Comparison of ENCODE assay signal across 1 cellular context in genomic region chr19:7197169-7197759, GRCh38.
TF ChIP-seq lines count a peak whose summit lies in the region.

No MANE protein-coding gene starts in this region.

TF ChIP-seq in HEK293, 187 proteins besides CTCF, POLR2A, EP300 and RAD21 (continued from another document and continues in another):
- TF ChIP-seq, protein P1, sequence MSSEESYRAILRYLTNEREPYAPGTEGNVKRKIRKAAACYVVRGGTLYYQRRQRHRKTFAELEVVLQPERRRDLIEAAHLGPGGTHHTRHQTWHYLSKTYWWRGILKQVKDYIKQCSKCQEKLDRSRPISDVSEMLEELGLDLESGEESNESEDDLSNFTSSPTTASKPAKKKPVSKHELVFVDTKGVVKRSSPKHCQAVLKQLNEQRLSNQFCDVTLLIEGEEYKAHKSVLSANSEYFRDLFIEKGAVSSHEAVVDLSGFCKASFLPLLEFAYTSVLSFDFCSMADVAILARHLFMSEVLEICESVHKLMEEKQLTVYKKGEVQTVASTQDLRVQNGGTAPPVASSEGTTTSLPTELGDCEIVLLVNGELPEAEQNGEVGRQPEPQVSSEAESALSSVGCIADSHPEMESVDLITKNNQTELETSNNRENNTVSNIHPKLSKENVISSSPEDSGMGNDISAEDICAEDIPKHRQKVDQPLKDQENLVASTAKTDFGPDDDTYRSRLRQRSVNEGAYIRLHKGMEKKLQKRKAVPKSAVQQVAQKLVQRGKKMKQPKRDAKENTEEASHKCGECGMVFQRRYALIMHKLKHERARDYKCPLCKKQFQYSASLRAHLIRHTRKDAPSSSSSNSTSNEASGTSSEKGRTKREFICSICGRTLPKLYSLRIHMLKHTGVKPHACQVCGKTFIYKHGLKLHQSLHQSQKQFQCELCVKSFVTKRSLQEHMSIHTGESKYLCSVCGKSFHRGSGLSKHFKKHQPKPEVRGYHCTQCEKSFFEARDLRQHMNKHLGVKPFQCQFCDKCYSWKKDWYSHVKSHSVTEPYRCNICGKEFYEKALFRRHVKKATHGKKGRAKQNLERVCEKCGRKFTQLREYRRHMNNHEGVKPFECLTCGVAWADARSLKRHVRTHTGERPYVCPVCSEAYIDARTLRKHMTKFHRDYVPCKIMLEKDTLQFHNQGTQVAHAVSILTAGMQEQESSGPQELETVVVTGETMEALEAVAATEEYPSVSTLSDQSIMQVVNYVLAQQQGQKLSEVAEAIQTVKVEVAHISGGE (tag by site-specific recombination; conservative IDR thresholded peaks at IDR 0.05; ENCODE audit: low read depth): no peak
- no peak for TF ChIP-seq ZNF169 (tag by site-specific recombination; IDR thresholded peaks at IDR 0.05)
- TF ChIP-seq KLF7 (tag by site-specific recombination; IDR thresholded peaks at IDR 0.05; ENCODE audit: borderline replicate concordance): peak; percentile 83
- TF ChIP-seq ZNF664 (tag by site-specific recombination; IDR thresholded peaks at IDR 0.05): 0 out of 2 replicates have a peak, but pooled peaks have one; percentile 7
- TF ChIP-seq, protein P2, sequence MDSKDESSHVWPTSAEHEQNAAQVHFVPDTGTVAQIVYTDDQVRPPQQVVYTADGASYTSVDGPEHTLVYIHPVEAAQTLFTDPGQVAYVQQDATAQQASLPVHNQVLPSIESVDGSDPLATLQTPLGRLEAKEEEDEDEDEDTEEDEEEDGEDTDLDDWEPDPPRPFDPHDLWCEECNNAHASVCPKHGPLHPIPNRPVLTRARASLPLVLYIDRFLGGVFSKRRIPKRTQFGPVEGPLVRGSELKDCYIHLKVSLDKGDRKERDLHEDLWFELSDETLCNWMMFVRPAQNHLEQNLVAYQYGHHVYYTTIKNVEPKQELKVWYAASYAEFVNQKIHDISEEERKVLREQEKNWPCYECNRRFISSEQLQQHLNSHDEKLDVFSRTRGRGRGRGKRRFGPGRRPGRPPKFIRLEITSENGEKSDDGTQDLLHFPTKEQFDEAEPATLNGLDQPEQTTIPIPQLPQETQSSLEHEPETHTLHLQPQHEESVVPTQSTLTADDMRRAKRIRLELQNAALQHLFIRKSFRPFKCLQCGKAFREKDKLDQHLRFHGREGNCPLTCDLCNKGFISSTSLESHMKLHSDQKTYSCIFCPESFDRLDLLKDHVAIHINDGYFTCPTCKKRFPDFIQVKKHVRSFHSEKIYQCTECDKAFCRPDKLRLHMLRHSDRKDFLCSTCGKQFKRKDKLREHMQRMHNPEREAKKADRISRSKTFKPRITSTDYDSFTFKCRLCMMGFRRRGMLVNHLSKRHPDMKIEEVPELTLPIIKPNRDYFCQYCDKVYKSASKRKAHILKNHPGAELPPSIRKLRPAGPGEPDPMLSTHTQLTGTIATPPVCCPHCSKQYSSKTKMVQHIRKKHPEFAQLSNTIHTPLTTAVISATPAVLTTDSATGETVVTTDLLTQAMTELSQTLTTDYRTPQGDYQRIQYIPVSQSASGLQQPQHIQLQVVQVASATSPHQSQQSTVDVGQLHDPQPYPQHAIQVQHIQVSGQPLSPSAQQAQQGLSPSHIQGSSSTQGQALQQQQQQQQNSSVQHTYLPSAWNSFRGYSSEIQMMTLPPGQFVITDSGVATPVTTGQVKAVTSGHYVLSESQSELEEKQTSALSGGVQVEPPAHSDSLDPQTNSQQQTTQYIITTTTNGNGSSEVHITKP (tag by site-specific recombination; IDR thresholded peaks at IDR 0.05): peak; percentile 85
- TF ChIP-seq ZFHX2 (tag by site-specific recombination; conservative IDR thresholded peaks at IDR 0.05): peak; percentile 83
- peak; percentile 87 for TF ChIP-seq SP7 (tag by site-specific recombination; IDR thresholded peaks at IDR 0.05)
- TF ChIP-seq ZNF292 (tag by site-specific recombination; IDR thresholded peaks at IDR 0.05; ENCODE audit: borderline replicate concordance, low read depth): no peak
- TF ChIP-seq ZIC2 (tag by site-specific recombination; IDR thresholded peaks at IDR 0.05): 0 out of 2 replicates have a peak, but pooled peaks have one; percentile 8
- TF ChIP-seq ZNF202 (tag by site-specific recombination; IDR thresholded peaks at IDR 0.05; ENCODE audit: borderline replicate concordance): no peak
- TF ChIP-seq ZNF76 (tag by site-specific recombination; IDR thresholded peaks at IDR 0.05; ENCODE audit: borderline replicate concordance, low read depth): peak; percentile 85
- TF ChIP-seq, protein P3, sequence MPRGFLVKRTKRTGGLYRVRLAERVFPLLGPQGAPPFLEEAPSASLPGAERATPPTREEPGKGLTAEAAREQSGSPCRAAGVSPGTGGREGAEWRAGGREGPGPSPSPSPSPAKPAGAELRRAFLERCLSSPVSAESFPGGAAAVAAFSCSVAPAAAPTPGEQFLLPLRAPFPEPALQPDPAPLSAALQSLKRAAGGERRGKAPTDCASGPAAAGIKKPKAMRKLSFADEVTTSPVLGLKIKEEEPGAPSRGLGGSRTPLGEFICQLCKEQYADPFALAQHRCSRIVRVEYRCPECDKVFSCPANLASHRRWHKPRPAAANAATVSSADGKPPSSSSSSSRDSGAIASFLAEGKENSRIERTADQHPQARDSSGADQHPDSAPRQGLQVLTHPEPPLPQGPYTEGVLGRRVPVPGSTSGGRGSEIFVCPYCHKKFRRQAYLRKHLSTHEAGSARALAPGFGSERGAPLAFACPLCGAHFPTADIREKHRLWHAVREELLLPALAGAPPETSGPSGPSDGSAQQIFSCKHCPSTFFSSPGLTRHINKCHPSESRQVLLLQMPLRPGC (tag by site-specific recombination; IDR thresholded peaks at IDR 0.05): peak; percentile 60
- peak; percentile 57; the same call in 1 of the 2 replicates for TF ChIP-seq ZNF629 (tag by site-specific recombination; IDR thresholded peaks at IDR 0.05)
- peak; percentile 67 for TF ChIP-seq ZNF785 (tag by site-specific recombination; IDR thresholded peaks at IDR 0.05)
- TF ChIP-seq ZNF600 (tag by site-specific recombination; IDR thresholded peaks at IDR 0.05): peak; percentile 35; the same call in 1 of the 2 replicates
- TF ChIP-seq KLF8 (tag by site-specific recombination; IDR thresholded peaks at IDR 0.05): peak; percentile 81
- TF ChIP-seq ZNF670 (tag by site-specific recombination; IDR thresholded peaks at IDR 0.05; ENCODE audit: low read depth): no peak
- peak; percentile 77 for TF ChIP-seq ZNF394 (tag by site-specific recombination; IDR thresholded peaks at IDR 0.05; ENCODE audit: borderline replicate concordance)
- TF ChIP-seq, protein P4, sequence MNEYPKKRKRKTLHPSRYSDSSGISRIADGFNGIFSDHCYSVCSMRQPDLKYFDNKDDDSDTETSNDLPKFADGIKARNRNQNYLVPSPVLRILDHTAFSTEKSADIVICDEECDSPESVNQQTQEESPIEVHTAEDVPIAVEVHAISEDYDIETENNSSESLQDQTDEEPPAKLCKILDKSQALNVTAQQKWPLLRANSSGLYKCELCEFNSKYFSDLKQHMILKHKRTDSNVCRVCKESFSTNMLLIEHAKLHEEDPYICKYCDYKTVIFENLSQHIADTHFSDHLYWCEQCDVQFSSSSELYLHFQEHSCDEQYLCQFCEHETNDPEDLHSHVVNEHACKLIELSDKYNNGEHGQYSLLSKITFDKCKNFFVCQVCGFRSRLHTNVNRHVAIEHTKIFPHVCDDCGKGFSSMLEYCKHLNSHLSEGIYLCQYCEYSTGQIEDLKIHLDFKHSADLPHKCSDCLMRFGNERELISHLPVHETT (tag by site-specific recombination; IDR thresholded peaks at IDR 0.05): peak; percentile 74; the same call in 1 of the 2 replicates
- TF ChIP-seq ZNF529 (tag by site-specific recombination; IDR thresholded peaks at IDR 0.05; ENCODE audit: insufficient replicate concordance): no peak
- peak; percentile 54; the same call in 1 of the 2 replicates for TF ChIP-seq ZNF324 (tag by site-specific recombination; IDR thresholded peaks at IDR 0.05)
- peak; percentile 86 for TF ChIP-seq KLF10 (tag by site-specific recombination; IDR thresholded peaks at IDR 0.05)
- TF ChIP-seq KLF1 (tag by site-specific recombination; IDR thresholded peaks at IDR 0.05): peak; percentile 55; the same call in 1 of the 2 replicates
- peak; percentile 67 for TF ChIP-seq ZEB2 (tag by site-specific recombination; IDR thresholded peaks at IDR 0.05)
- peak; percentile 84 for TF ChIP-seq SP3 (tag by site-specific recombination; IDR thresholded peaks at IDR 0.05)
- TF ChIP-seq ZNF660 (tag by site-specific recombination; IDR thresholded peaks at IDR 0.05): peak; percentile 96
- TF ChIP-seq ZBTB8A (tag by site-specific recombination; IDR thresholded peaks at IDR 0.05): peak; percentile 96
- TF ChIP-seq IKZF3 (tag by site-specific recombination; IDR thresholded peaks at IDR 0.05): 0 out of 2 replicates have a peak, but pooled peaks have one; percentile 32
- no peak for TF ChIP-seq PBX3 (CRISPR knock-in tag; IDR thresholded peaks at IDR 0.05)
- no peak for TF ChIP-seq MEIS1 (CRISPR knock-in tag; IDR thresholded peaks at IDR 0.05; ENCODE audit: borderline replicate concordance)
- TF ChIP-seq ZNF350 (tag by site-specific recombination; IDR thresholded peaks at IDR 0.05): no peak
- no peak for TF ChIP-seq ZNF707 (tag by site-specific recombination; IDR thresholded peaks at IDR 0.05)
- peak; percentile 34 for TF ChIP-seq GLIS1 (tag by site-specific recombination; IDR thresholded peaks at IDR 0.05)
- TF ChIP-seq ZNF610 (tag by site-specific recombination; IDR thresholded peaks at IDR 0.05; ENCODE audit: borderline replicate concordance): peak; percentile 67
- peak; percentile 83 for TF ChIP-seq ZFP69B (tag by site-specific recombination; IDR thresholded peaks at IDR 0.05)
- TF ChIP-seq, protein P5, sequence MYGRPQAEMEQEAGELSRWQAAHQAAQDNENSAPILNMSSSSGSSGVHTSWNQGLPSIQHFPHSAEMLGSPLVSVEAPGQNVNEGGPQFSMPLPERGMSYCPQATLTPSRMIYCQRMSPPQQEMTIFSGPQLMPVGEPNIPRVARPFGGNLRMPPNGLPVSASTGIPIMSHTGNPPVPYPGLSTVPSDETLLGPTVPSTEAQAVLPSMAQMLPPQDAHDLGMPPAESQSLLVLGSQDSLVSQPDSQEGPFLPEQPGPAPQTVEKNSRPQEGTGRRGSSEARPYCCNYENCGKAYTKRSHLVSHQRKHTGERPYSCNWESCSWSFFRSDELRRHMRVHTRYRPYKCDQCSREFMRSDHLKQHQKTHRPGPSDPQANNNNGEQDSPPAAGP (tag by site-specific recombination; IDR thresholded peaks at IDR 0.05): peak; percentile 35; the same call in 1 of the 2 replicates
- peak; percentile 60 for TF ChIP-seq ZNF596 (tag by site-specific recombination; IDR thresholded peaks at IDR 0.05)
- peak; percentile 57; the same call in 1 of the 2 replicates for TF ChIP-seq ZBTB6 (tag by site-specific recombination; IDR thresholded peaks at IDR 0.05)
- peak; percentile 35; the same call in 1 of the 2 replicates for TF ChIP-seq ZNF558 (tag by site-specific recombination; IDR thresholded peaks at IDR 0.05)
- peak; percentile 78 for TF ChIP-seq SP2 (tag by site-specific recombination; IDR thresholded peaks at IDR 0.05)
- TF ChIP-seq, protein P6, sequence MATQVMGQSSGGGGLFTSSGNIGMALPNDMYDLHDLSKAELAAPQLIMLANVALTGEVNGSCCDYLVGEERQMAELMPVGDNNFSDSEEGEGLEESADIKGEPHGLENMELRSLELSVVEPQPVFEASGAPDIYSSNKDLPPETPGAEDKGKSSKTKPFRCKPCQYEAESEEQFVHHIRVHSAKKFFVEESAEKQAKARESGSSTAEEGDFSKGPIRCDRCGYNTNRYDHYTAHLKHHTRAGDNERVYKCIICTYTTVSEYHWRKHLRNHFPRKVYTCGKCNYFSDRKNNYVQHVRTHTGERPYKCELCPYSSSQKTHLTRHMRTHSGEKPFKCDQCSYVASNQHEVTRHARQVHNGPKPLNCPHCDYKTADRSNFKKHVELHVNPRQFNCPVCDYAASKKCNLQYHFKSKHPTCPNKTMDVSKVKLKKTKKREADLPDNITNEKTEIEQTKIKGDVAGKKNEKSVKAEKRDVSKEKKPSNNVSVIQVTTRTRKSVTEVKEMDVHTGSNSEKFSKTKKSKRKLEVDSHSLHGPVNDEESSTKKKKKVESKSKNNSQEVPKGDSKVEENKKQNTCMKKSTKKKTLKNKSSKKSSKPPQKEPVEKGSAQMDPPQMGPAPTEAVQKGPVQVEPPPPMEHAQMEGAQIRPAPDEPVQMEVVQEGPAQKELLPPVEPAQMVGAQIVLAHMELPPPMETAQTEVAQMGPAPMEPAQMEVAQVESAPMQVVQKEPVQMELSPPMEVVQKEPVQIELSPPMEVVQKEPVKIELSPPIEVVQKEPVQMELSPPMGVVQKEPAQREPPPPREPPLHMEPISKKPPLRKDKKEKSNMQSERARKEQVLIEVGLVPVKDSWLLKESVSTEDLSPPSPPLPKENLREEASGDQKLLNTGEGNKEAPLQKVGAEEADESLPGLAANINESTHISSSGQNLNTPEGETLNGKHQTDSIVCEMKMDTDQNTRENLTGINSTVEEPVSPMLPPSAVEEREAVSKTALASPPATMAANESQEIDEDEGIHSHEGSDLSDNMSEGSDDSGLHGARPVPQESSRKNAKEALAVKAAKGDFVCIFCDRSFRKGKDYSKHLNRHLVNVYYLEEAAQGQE (tag by site-specific recombination; IDR thresholded peaks at IDR 0.05): 0 out of 2 replicates have a peak, but pooled peaks have one; percentile 30
- TF ChIP-seq, protein P7, sequence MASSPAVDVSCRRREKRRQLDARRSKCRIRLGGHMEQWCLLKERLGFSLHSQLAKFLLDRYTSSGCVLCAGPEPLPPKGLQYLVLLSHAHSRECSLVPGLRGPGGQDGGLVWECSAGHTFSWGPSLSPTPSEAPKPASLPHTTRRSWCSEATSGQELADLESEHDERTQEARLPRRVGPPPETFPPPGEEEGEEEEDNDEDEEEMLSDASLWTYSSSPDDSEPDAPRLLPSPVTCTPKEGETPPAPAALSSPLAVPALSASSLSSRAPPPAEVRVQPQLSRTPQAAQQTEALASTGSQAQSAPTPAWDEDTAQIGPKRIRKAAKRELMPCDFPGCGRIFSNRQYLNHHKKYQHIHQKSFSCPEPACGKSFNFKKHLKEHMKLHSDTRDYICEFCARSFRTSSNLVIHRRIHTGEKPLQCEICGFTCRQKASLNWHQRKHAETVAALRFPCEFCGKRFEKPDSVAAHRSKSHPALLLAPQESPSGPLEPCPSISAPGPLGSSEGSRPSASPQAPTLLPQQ (tag by site-specific recombination; IDR thresholded peaks at IDR 0.05): peak; percentile 87
